Comparison of ENCODE assay signal across 1 cellular context in genomic region chr7:80636709-80637108, GRCh38.
TF ChIP-seq lines count a peak whose summit lies in the region.

No MANE protein-coding gene starts in this region.

TF ChIP-seq in IMR-90, 13 proteins besides CTCF, POLR2A, EP300 and RAD21 (continued from another document):
- no peak for TF ChIP-seq ELK1 (IDR thresholded peaks at IDR 0.05; ENCODE audit: borderline replicate concordance, low read depth, low read length)
- no peak for TF ChIP-seq MAFK (IDR thresholded peaks at IDR 0.05; ENCODE audit: low read depth, low read length)
- TF ChIP-seq SMC3 (IDR thresholded peaks at IDR 0.05; ENCODE audit: low read depth, low read length) = no peak
- no peak for TF ChIP-seq USF2 (IDR thresholded peaks at IDR 0.05; ENCODE audit: low read depth, low read length)
- no peak for TF ChIP-seq CHD1 (IDR thresholded peaks at IDR 0.05; ENCODE audit: low read depth, low read length)
- no peak for TF ChIP-seq RCOR1 (IDR thresholded peaks at IDR 0.05; ENCODE audit: insufficient replicate concordance, low read length)
- TF ChIP-seq RFX5 (IDR thresholded peaks at IDR 0.05; ENCODE audit: low read depth, low read length) = no peak
- TF ChIP-seq FOS (IDR thresholded peaks at IDR 0.05; ENCODE audit: low read depth, low read length) = no peak
- TF ChIP-seq MAZ (IDR thresholded peaks at IDR 0.05; ENCODE audit: borderline replicate concordance, low read depth, low read length) = no peak
